8 cellular contexts compared by ENCODE assay signal in the genomic region with DNA sequence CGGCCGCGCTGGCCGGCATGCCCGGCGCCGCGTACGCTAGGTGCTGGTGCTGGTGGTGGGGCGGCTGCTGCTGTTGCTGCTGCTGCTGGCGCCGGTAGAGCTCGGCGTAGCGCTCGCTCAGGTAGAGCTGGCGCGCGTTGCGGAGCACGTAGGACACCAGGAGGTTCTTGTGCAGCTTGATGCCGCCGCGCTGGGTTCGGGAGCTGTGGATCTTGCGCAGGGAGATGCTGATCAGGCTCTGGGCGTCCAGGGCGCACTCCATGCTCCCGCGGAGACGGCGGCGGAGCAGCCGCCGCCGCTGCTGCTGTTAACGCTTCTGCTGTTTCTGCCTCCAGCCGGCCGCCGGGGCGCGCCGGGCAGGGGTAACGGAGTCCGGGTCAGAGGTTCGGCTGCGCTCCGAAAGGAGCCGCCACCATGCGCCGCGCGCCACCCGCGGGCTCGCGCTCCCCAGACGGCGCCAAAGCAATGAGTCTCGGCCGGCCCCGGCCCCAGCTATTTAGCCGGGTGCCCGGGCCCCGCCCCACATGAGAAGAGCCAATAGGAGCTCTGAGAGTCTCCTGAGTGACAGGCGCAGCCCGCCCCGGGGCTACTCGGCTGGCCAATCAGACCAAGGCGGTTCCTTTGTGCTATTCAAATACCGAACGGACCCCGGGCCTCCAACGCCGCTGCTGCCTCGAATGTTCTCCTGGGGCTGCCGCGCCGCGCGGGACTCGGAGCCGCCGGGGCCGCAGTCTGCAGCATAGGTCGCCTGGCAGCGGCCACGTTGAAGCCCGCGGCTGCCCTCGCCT. TPM values are rescaled to one million over a fixed set of nuclear protein-coding genes. Genes with fewer than 3 reads are reported as not detected.
A peak's percentile ranks its signal among the peaks of the same experiment; 100 is the strongest.
DNase-seq lines count a peak whose midpoint lies in the region; ATAC-seq, FAIRE-seq and TF ChIP-seq lines count a peak whose summit lies in the region.

Gene IER5L, minus strand, starts transcription at position 471 of the 788 bp plus-strand sequence. Its CDS starts 209 bp downstream, at position 262.

- H3K9me3 ChIP-seq in astrocyte (ENCODE audit: insufficient read depth, low read depth, low read length): no peaks in the 10 kb centered on the region
- no peaks in the 10 kb centered on the region for H3K9me3 ChIP-seq in aorta (ENCODE audit: control insufficient read depth, low read length)

- intact Hi-C loops in aorta (cut with DNase I): loop anchor here (2.0 to 5.0 kb wide), 3 partner anchors 77 to 154 kb away; no protein-coding TSS in a partner anchor

- peaks cover 32% of the 10 kb centered on the region for H3K79me2 ChIP-seq in astrocyte (ENCODE audit: insufficient read depth, low read length)

- TF ChIP-seq CTCF in astrocyte (IDR thresholded peaks at IDR 0.05; ENCODE audit: insufficient read depth, low read depth, low read length): no peak

- H3K4me3 ChIP-seq in astrocyte (ENCODE audit: insufficient read depth, low read depth, low read length) (peak within 1 kb of the TSS; percentile 89), aorta (ENCODE audit: low read length in 2 of 2) (peak within 1 kb of the TSS; percentile 67 to 97)

- H2AFZ ChIP-seq in astrocyte (ENCODE audit: low read depth, low read length): no peak within 1 kb of the TSS

- H3K27ac ChIP-seq in astrocyte (ENCODE audit: low read depth, low read length) (peak within 1 kb of the TSS; percentile 92), aorta (ENCODE audit: low read depth in 1 of 2, low read length in 2 of 2) (peak within 1 kb of the TSS; percentile 51 to 85)

- H3K36me3 Mint-ChIP-seq in astrocyte (ENCODE audit: low read depth, unreplicated experiment): peaks cover 2% of the 10 kb centered on the region

- H3K27me3 ChIP-seq in astrocyte (ENCODE audit: insufficient read depth, low read length): no peaks in the 10 kb centered on the region
- H3K27me3 ChIP-seq in aorta (ENCODE audit: control insufficient read depth in 1 of 2, insufficient read depth in 2 of 2, low read length in 1 of 2): peaks cover 0 to 2% of the 10 kb centered on the region in 2 donors

- no peaks in the 10 kb centered on the region for H3K9me3 Mint-ChIP-seq in astrocyte (ENCODE audit: unreplicated experiment)

- 0 to 1% methylated on average over 75 to 91 of the region's 91 CpGs for WGBS in aorta, 2 donors

- H3K4me1 Mint-ChIP-seq in astrocyte (ENCODE audit: low read depth, unreplicated experiment): peaks cover 13% of the 10 kb centered on the region

- H4K20me1 ChIP-seq in astrocyte (ENCODE audit: insufficient read depth, low read length): peaks cover 15% of the 10 kb centered on the region

- DNase-seq in NCI-H187 (lab: John Stamatoyannopoulos, UW) (peak; percentile 66 to 86), T-helper 22 cell (ENCODE audit: low read depth) (peak; percentile 85), astrocyte (ENCODE audit: low read depth) (peak; percentile 79), hepatic stellate cell (ENCODE audit: low spot score) (peak; percentile 100), renal cortical epithelial cell (ENCODE audit: low read depth) (peak; percentile 79), aorta (peak; percentile 97)

- FAIRE-seq in astrocyte (lab: Jason Lieb, UNC): no peak

- H3K9ac ChIP-seq in astrocyte (ENCODE audit: low read length): peak within 1 kb of the TSS; percentile 96

- H3K36me3 ChIP-seq in astrocyte (ENCODE audit: insufficient read depth, low read length) (no peaks in the 10 kb centered on the region), aorta (ENCODE audit: control insufficient read depth in 1 of 2, insufficient read depth in 2 of 2, low read length in 1 of 2) (no peaks in the 10 kb centered on the region)

- peak; percentile 97 for TF ChIP-seq POLR2A in GM18505 (IDR thresholded peaks at IDR 0.05; ENCODE audit: borderline replicate concordance, extremely low read depth, insufficient read depth, insufficient read length)

- peak; percentile 62 for ATAC-seq in GM18505 (IDR thresholded peaks at IDR 0.05; ENCODE audit: unreplicated experiment)
- ATAC-seq in HG02943 (IDR thresholded peaks at IDR 0.05; ENCODE audit: low read depth, unreplicated experiment): peak; percentile 66
- ATAC-seq in aorta (ENCODE audit: low FRiP score): peak; percentile 87

- H3K4me1 ChIP-seq in astrocyte (ENCODE audit: insufficient read depth, low read length): peaks cover 26% of the 10 kb centered on the region
- no peaks in the 10 kb centered on the region for H3K4me1 ChIP-seq in aorta (ENCODE audit: control insufficient read depth in 1 of 2, insufficient read depth in 2 of 2, low read length in 2 of 2)

- peak within 1 kb of the TSS; percentile 97 for H3K4me3 Mint-ChIP-seq in astrocyte (ENCODE audit: unreplicated experiment)

- H3K4me2 ChIP-seq in astrocyte (ENCODE audit: low read length): peak within 1 kb of the TSS; percentile 89

- H3K27me3 Mint-ChIP-seq in astrocyte (ENCODE audit: low read depth, unreplicated experiment): peaks cover 31% of the 10 kb centered on the region

- H3K27ac Mint-ChIP-seq in astrocyte (ENCODE audit: unreplicated experiment): peak within 1 kb of the TSS; percentile 89

RNA-seq across cellular contexts. Expression of gene IER5L, which starts in this region (rescaled TPM):
- total RNA-seq in astrocyte: 47.0 and 55.0 TPM in 2 replicates
- total RNA-seq in renal cortical epithelial cell: 17.4 and 40.6 TPM in 2 replicates
- total RNA-seq in aorta: 10 to 100 TPM; 28.3 to 66.9 TPM
- 10 to 100 TPM in 1 of 2 donors, 1 to 10 TPM in 1; 8.8 to 37.2 TPM for polyA plus RNA-seq in aorta

Comparison
In these comparisons a context has a peak if more than half of its experiments do, and no peak if none do; other contexts are left out.
1. Peak in every context shown above with its lines: DNase-seq, ATAC-seq, H3K4me3 ChIP-seq and H3K27ac ChIP-seq.